ENCODE assay signal across 18 cellular contexts in the genomic region with DNA sequence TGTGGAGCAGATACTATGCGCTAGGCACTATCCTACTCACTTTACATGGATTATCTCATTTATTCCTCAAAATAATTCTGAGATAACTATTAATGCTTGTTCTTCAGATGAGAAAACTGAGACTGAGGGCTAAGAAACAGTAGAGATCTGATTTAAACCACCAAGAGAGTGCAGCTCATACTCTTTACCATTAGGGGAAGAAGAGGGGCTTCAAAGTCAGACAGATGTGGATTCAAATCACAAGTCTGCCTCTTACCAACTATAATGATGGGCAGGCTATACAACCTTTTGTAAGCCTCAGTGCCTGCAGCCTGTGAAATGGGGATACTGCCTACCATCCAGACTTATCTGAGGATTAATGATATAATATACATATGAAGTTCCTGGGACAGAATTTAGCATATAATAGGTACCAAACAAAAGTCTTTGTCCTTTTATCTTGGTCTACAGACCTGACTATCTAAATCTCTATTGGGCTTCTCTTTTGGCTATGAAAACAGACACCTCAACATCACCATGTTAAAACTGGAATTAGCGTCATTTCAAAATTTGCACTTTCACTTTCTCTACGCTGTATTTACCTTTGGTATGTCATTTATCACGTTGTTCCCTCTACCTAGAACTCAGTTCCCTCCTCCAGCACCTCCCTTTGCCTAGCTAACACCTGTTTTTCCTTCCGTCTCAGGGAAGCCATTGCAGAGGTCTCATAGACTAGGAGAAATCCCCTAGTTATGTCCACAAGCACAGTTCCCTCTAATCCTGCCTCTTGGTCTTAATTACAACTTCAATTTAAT. TPM values are rescaled to one million over a fixed set of nuclear protein-coding genes. Genes with fewer than 3 reads are reported as not detected.
DNase-seq lines count a peak whose midpoint lies in the region; FAIRE-seq and TF ChIP-seq lines count a peak whose summit lies in the region.
"Had no signal": no experiment of that assay in that cellular context is flagged by ENCODE, and none has a peak within 500 bp of the region (broad histone marks: within the 10 kb centered on the region; RNA-seq: fewer than 3 reads in every experiment).

No MANE protein-coding gene starts in this region.

- H3K4me1 ChIP-seq in duodenal mucosa (ENCODE audit: control insufficient read depth in 1 of 2, insufficient read depth in 2 of 2, low read length in 2 of 2) (no peaks in the 10 kb centered on the region), small intestine (ENCODE audit: control insufficient read depth in 2 of 2, insufficient read depth in 1 of 2, low read depth in 1 of 2, low read length in 1 of 2) (no peaks in the 10 kb centered on the region)
- H3K4me1 ChIP-seq: HAP-1, parathyroid adenoma, stomach, tibial artery had no signal

- H3K9me3 ChIP-seq in duodenal mucosa (ENCODE audit: control insufficient read depth in 1 of 2, low read length in 2 of 2), result no peaks in the 10 kb centered on the region
- no peaks in the 10 kb centered on the region for H3K9me3 ChIP-seq in small intestine (ENCODE audit: control insufficient read depth, low read depth)
- H3K9me3 ChIP-seq: HAP-1, stomach, tibial artery had no signal

- H3K27me3 ChIP-seq in duodenal mucosa (ENCODE audit: control insufficient read depth in 1 of 2, insufficient read depth in 2 of 2, low read length in 2 of 2) (no peaks in the 10 kb centered on the region), small intestine (ENCODE audit: control insufficient read depth in 2 of 2, insufficient read depth in 2 of 2, low read length in 2 of 2) (no peaks in the 10 kb centered on the region)
- H3K27me3 ChIP-seq: stomach, tibial artery had no signal

- H3K27ac ChIP-seq in duodenal mucosa (ENCODE audit: low read depth, low read length) (no peak overlapping the region), small intestine (ENCODE audit: low read depth in 1 of 2, low read length in 1 of 2) (peak overlapping the region in 1 of 2 donors; percentile 26)
- H3K27ac ChIP-seq: parathyroid adenoma, RWPE1, stomach, tibial artery had no signal

- no peaks in the 10 kb centered on the region for H3K36me3 ChIP-seq in duodenal mucosa (ENCODE audit: control insufficient read depth in 1 of 2, insufficient read depth in 2 of 2, low read length in 2 of 2)
- H3K36me3 ChIP-seq in small intestine (ENCODE audit: control insufficient read depth in 2 of 2, insufficient read depth in 2 of 2, low read length in 2 of 2), result no peaks in the 10 kb centered on the region
- H3K36me3 ChIP-seq: tibial artery had no signal

- TF ChIP-seq POLR2A in GM12892 (IDR thresholded peaks at IDR 0.05; ENCODE audit: low read depth, low read length), result no peak

- DNase-seq in GM12892 (ENCODE audit: insufficient read length) (no peak), NCI-H2029 treated with DMSO at 0.1 percent for 48 hours (lab: John Stamatoyannopoulos, UW) (peak; percentile 35), small intestine (peak; percentile 76), NCI-H748 (lab: John Stamatoyannopoulos, UW; ENCODE audit: unreplicated experiment) (no peak), DMS79 (lab: John Stamatoyannopoulos, UW) (no peak), NCI-H1105 treated with DMSO at 0.1 percent for 48 hours (lab: John Stamatoyannopoulos, UW) (no peak)
- DNase-seq: effector CD4-positive, alpha-beta T cell; foreskin fibroblast; GF-D8; NCI-H1694 treated with DMSO at 0.1 percent for 48 hours; NCI-H526; right cardiac atrium; stomach; tibial artery had no signal

- H3K4me3 ChIP-seq in duodenal mucosa (ENCODE audit: low read depth in 1 of 2, low read length in 2 of 2), result peak overlapping the region; percentile 40 to 61
- H3K4me3 ChIP-seq in small intestine (ENCODE audit: low read depth in 1 of 2, low read length in 2 of 2), result peak overlapping the region in 1 of 2 donors; percentile 31
- H3K4me3 ChIP-seq: HAP-1, stomach, tibial artery had no signal

- H3K9ac ChIP-seq in duodenal mucosa (ENCODE audit: low read depth in 1 of 2, low read length in 2 of 2), result peak overlapping the region; percentile 22 to 34
- H3K9ac ChIP-seq: parathyroid adenoma had no signal

- FAIRE-seq in GM12892 (lab: Jason Lieb, UNC), result peak; percentile 27
- FAIRE-seq in small intestine (lab: Jason Lieb, UNC), result no peak

- WGBS in small intestine, 3 donors, result 35 to 64% (median 46%) methylated on average over 5 of the region's 5 CpGs

RNA-seq across cellular contexts. Expression of gene TMEM267, which starts 13.8 kb away (rescaled TPM):
- polyA plus RNA-seq in GM12892 (2012; ENCODE audit: missing spikeins), result 10.1 TPM
- polyA plus RNA-seq in small intestine, result 1 to 10 TPM; 2.7 to 8.0 (median 3.0) TPM

RNA-seq across cellular contexts. Expression of gene C5orf34, which starts 17.4 kb away (rescaled TPM):
- 7.2 TPM for polyA plus RNA-seq in GM12892 (2012; ENCODE audit: missing spikeins)
- polyA plus RNA-seq in small intestine, result 1 to 10 TPM in 1 of 3 donors, under 1 TPM in 1, not detected in 1; 0.22 to 2.1 TPM

RNA-seq across cellular contexts. Expression of gene PAIP1, which starts 59.4 kb away (rescaled TPM):
- 60.5 TPM for polyA plus RNA-seq in GM12892 (2012; ENCODE audit: missing spikeins)
- 10 to 100 TPM; 45.6 to 50.9 (median 47.6) TPM for polyA plus RNA-seq in small intestine

Comparison
In these comparisons a context has a peak if more than half of its experiments do, and no peak if none do; other contexts are left out.
1. DNase-seq: peak in NCI-H2029 treated with DMSO at 0.1 percent for 48 hours (single experiment) and small intestine (single experiment); none in GM12892 (single experiment), NCI-H748 (single experiment), DMS79 (single experiment) and NCI-H1105 treated with DMSO at 0.1 percent for 48 hours (single experiment).